ENCODE assay signal across 11 cellular contexts in genomic region chr6:53336070-53336469, GRCh38. TPM values are rescaled to one million over a fixed set of nuclear protein-coding genes. Genes with fewer than 3 reads are reported as not detected.
DNase-seq lines count a peak whose midpoint lies in the region; ATAC-seq and TF ChIP-seq lines count a peak whose summit lies in the region.
"Had no signal": no experiment of that assay in that cellular context is flagged by ENCODE, and none has a peak within 500 bp of the region (broad histone marks: within the 10 kb centered on the region; RNA-seq: fewer than 3 reads in every experiment).

No MANE protein-coding gene starts in this region.

- DNase-seq in activated CD4-positive, alpha-beta T cell treated with anti-CD3 and anti-CD28 coated beads for 36 hours = no peak
- DNase-seq in activated CD4-positive, alpha-beta T cell treated with anti-CD3 and anti-CD28 coated beads, Interleukin-2, amount 50 U/mL, for 48 hours = no peak
- DNase-seq in Peyer's patch = no peak
- no peak for DNase-seq in stimulated activated naive CD8-positive, alpha-beta T cell treated with anti-CD3 and anti-CD28 coated beads, Interleukin-15, amount 100 ng/mL, for 72 hours
- no peak for DNase-seq in H7
- DNase-seq in AG20443 (ENCODE audit: low spot score) = no peak
- DNase-seq: NCI-H1436 had no signal

- CTCF ChIA-PET in activated CD4-positive, alpha-beta T cell treated with anti-CD3 and anti-CD28 coated beads for 36 hours (lab: Charles Lee) = interaction anchor here (0.5 to 1.0 kb wide), 4 partner anchors 8 to 165 kb away, joined by 3 read pairs; no protein-coding TSS in a partner anchor

- H3K4me1 ChIP-seq in Peyer's patch (peaks cover 0 to 51% (median 20%) of the 10 kb centered on the region in 4 donors), esophagus (ENCODE audit: control insufficient read depth in 2 of 2, insufficient read depth in 2 of 2, low read length in 1 of 2) (peaks cover 4 to 5% of the 10 kb centered on the region in 2 donors)

- ATAC-seq in activated CD4-positive, alpha-beta T cell treated with anti-CD3 and anti-CD28 coated beads for 36 hours = no peak
- no peak for ATAC-seq in stimulated activated naive CD8-positive, alpha-beta T cell treated with anti-CD3 and anti-CD28 coated beads, Interleukin-15, amount 100 ng/mL, for 72 hours
- no peak for ATAC-seq in HG03520 (IDR thresholded peaks at IDR 0.05; ENCODE audit: unreplicated experiment)

- H3K4me1 Mint-ChIP-seq in activated CD4-positive, alpha-beta T cell treated with anti-CD3 and anti-CD28 coated beads for 36 hours = peaks cover 87% of the 10 kb centered on the region
- H3K4me1 Mint-ChIP-seq in stimulated activated naive CD8-positive, alpha-beta T cell treated with anti-CD3 and anti-CD28 coated beads, Interleukin-15, amount 100 ng/mL, for 72 hours = peaks cover 91% of the 10 kb centered on the region

- 77 to 85% methylated on average over 4 of the region's 4 CpGs for WGBS in esophagus, 2 donors

- POLR2A ChIA-PET in activated CD4-positive, alpha-beta T cell treated with anti-CD3 and anti-CD28 coated beads for 36 hours (lab: Charles Lee) = no interaction called here

- peak overlapping the region; percentile 76 for H3K4me3 Mint-ChIP-seq in activated CD4-positive, alpha-beta T cell treated with anti-CD3 and anti-CD28 coated beads for 36 hours
- H3K4me3 Mint-ChIP-seq in stimulated activated naive CD8-positive, alpha-beta T cell treated with anti-CD3 and anti-CD28 coated beads, Interleukin-15, amount 100 ng/mL, for 72 hours = peak overlapping the region; percentile 93 to 94

- peak overlapping the region; percentile 99 for H3K27ac Mint-ChIP-seq in activated CD4-positive, alpha-beta T cell treated with anti-CD3 and anti-CD28 coated beads for 36 hours
- H3K27ac Mint-ChIP-seq in stimulated activated naive CD8-positive, alpha-beta T cell treated with anti-CD3 and anti-CD28 coated beads, Interleukin-15, amount 100 ng/mL, for 72 hours = peak overlapping the region; percentile 98 to 100

- H3K27ac ChIP-seq in Peyer's patch (peak overlapping the region; percentile 71 to 84 (median 81)), esophagus (ENCODE audit: low read depth in 2 of 2, low read length in 1 of 2) (peak overlapping the region; percentile 44 to 53)

- peaks cover 40% of the 10 kb centered on the region for H3K36me3 Mint-ChIP-seq in activated CD4-positive, alpha-beta T cell treated with anti-CD3 and anti-CD28 coated beads for 36 hours (ENCODE audit: low read depth)

- TF ChIP-seq CTCF in Peyer's patch (IDR thresholded peaks at IDR 0.05) = no peak

- H3K4me3 ChIP-seq in Peyer's patch (peak overlapping the region; percentile 7 to 35 (median 17)), esophagus (ENCODE audit: low read depth in 1 of 2, low read length in 2 of 2) (no peak overlapping the region), H7 (ENCODE audit: insufficient read depth, low read depth, low read length) (no peak overlapping the region)
- H3K4me3 ChIP-seq: mucosa of descending colon, smooth muscle cell had no signal

- TF ChIP-seq POLR2A in Peyer's patch (IDR thresholded peaks at IDR 0.05) = no peak

- no peaks in the 10 kb centered on the region for H3K27me3 Mint-ChIP-seq in activated CD4-positive, alpha-beta T cell treated with anti-CD3 and anti-CD28 coated beads for 36 hours
- H3K27me3 Mint-ChIP-seq in stimulated activated naive CD8-positive, alpha-beta T cell treated with anti-CD3 and anti-CD28 coated beads, Interleukin-15, amount 100 ng/mL, for 72 hours = no peaks in the 10 kb centered on the region

- H3K9me3 ChIP-seq in Peyer's patch (no peaks in the 10 kb centered on the region), esophagus (ENCODE audit: control insufficient read depth in 2 of 2, insufficient read depth in 1 of 2, low read depth in 1 of 2, low read length in 1 of 2) (no peaks in the 10 kb centered on the region)
- H3K9me3 ChIP-seq: mucosa of descending colon had no signal

- peaks cover 4% of the 10 kb centered on the region for H3K9me3 Mint-ChIP-seq in activated CD4-positive, alpha-beta T cell treated with anti-CD3 and anti-CD28 coated beads for 36 hours (ENCODE audit: low read depth)
- H3K9me3 Mint-ChIP-seq in stimulated activated naive CD8-positive, alpha-beta T cell treated with anti-CD3 and anti-CD28 coated beads, Interleukin-15, amount 100 ng/mL, for 72 hours = no peaks in the 10 kb centered on the region

- H3K36me3 ChIP-seq in Peyer's patch = no peaks in the 10 kb centered on the region
- no peaks in the 10 kb centered on the region for H3K36me3 ChIP-seq in esophagus (ENCODE audit: control insufficient read depth in 2 of 2, insufficient read depth in 2 of 2, low read length in 1 of 2)
- H3K36me3 ChIP-seq in H7 (replicated peaks; ENCODE audit: control insufficient read depth, insufficient read depth, low read length) = peaks cover 4% of the 10 kb centered on the region

- H3K27me3 ChIP-seq in Peyer's patch = no peaks in the 10 kb centered on the region
- H3K27me3 ChIP-seq in esophagus (ENCODE audit: control insufficient read depth in 1 of 2, insufficient read depth in 2 of 2, low read length in 2 of 2) = no peaks in the 10 kb centered on the region
- no peaks in the 10 kb centered on the region for H3K27me3 ChIP-seq in H7 (ENCODE audit: control insufficient read depth, insufficient read depth, low read length)

- intact Hi-C loops in activated CD4-positive, alpha-beta T cell treated with anti-CD3 and anti-CD28 coated beads for 36 hours (cut with DNase I, micrococcal nuclease) = loop anchor here in 1 of 2 experiments (5.0 kb wide), 1 partner anchor 34 kb away; no protein-coding TSS in a partner anchor

RNA-seq across cellular contexts. Expression of gene ELOVL5, which starts 12.7 kb away (rescaled TPM):
- 100 to 1,000 TPM in 1 of 2 experiments, 10 to 100 TPM in 1; 98.1 to 106 TPM for total RNA-seq in activated CD4-positive, alpha-beta T cell treated with anti-CD3 and anti-CD28 coated beads for 36 hours
- 100 to 1,000 TPM in 1 of 4 donors, 10 to 100 TPM in 3; 40.3 to 101 (median 78.6) TPM for total RNA-seq in Peyer's patch
- 10 to 100 TPM in 1 of 2 donors, 1 to 10 TPM in 1; 9.5 to 20.1 TPM for polyA plus RNA-seq in esophagus
- total RNA-seq in H7 (2014; rRNA removed; shearing (Covaris generic)) = 76.0 and 103 TPM in 2 replicates

Comparison
In these comparisons a context has a peak if more than half of its experiments do, and no peak if none do; other contexts are left out.
1. H3K4me3 ChIP-seq: peak in Peyer's patch (4 of 4); none in esophagus (0 of 2) and H7 (single experiment).